Comparison of ENCODE assay signal across 8 cellular contexts in the genomic region with DNA sequence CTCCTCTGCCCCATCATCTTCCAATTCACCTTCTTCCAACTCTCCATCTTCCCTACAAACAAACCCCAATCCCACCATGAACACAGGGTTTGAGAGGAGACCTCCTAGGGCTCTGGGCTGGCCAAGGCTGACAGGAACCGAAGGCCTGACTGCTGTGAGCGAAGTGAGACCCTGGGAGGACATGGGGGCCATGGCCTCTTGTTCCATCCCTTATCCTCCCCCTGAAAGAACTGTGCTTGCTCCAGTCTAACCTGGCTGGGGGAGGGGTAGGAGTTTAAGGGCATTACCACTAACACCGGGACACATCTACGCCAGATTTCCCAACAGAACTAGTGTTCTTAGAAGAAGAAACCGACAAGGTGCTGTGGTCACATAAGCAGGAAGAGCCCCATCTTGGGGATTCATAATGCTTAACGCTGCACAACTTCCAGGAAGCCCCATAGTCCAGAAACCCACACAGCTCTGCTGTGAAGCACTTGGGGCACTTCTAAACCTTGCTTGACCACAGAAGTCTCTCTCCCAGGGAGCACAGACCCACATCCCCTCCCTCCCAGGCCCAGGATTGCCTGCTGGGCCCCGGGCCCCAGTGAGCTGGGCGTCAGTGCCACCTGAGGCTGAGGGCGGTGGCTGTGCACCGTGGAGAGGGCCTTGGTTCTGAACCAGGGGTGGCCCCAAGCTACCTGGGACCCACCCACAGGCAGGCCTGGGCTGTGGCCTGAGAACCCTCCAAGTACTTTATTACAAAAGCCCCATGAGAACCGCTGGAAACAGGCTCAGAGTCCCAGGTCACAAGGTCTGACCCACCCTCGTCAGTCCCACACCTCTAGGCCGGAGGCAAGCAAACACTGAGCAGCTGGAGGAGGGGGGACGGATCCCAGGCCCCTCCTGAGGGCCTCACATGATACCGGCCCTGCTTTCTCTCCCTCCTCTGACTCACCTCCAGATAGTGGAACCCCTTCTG. TPM values are rescaled to one million over a fixed set of nuclear protein-coding genes. Genes with fewer than 3 reads are reported as not detected.
A peak's percentile ranks its signal among the peaks of the same experiment; 100 is the strongest.
DNase-seq lines count a peak whose midpoint lies in the region; FAIRE-seq and TF ChIP-seq lines count a peak whose summit lies in the region.

No MANE protein-coding gene starts in this region.

- no peaks in the 10 kb centered on the region for H3K9me3 Mint-ChIP-seq in activated naive CD8-positive, alpha-beta T cell treated with anti-CD3 and anti-CD28 coated beads for 36 hours
- no peaks in the 10 kb centered on the region for H3K9me3 Mint-ChIP-seq in mesothelial cell of epicardium

- H3K4me3 Mint-ChIP-seq in activated naive CD8-positive, alpha-beta T cell treated with anti-CD3 and anti-CD28 coated beads for 36 hours, result peak overlapping the region; percentile 67
- H3K4me3 Mint-ChIP-seq in mesothelial cell of epicardium, result no peak overlapping the region

- peaks cover 47 to 72% of the 10 kb centered on the region in 2 donors for H3K4me1 ChIP-seq in thyroid gland

- TF ChIP-seq CTCF in mesothelial cell of epicardium (IDR thresholded peaks at IDR 0.05; ENCODE audit: unreplicated experiment) (no peak), thyroid gland (IDR thresholded peaks at IDR 0.05) (no peak)

- no peaks in the 10 kb centered on the region for H3K9me3 ChIP-seq in thyroid gland

- peak overlapping the region; percentile 92 to 95 (median 94) for H3K27ac ChIP-seq in thyroid gland

- FAIRE-seq in HTR-8/SVneo (lab: Jason Lieb, UNC), result no peak

- H3K27ac Mint-ChIP-seq in activated naive CD8-positive, alpha-beta T cell treated with anti-CD3 and anti-CD28 coated beads for 36 hours, result peak overlapping the region; percentile 88
- H3K27ac Mint-ChIP-seq in mesothelial cell of epicardium, result peak overlapping the region; percentile 85

- TF ChIP-seq POLR2A in thyroid gland (IDR thresholded peaks at IDR 0.05), result peak in 1 of 2 donors; percentile 10

- peaks cover 7 to 16% of the 10 kb centered on the region in 2 donors for H3K36me3 ChIP-seq in thyroid gland

- WGBS in thyroid gland, 2 donors, result 51 to 66% methylated on average over 9 to 15 of the region's 15 CpGs

- no peak overlapping the region for H3K4me3 ChIP-seq in thyroid gland (replicated peaks in 1 of 3)

- peak; percentile 61 for DNase-seq in activated CD4-positive, alpha-beta T cell treated with anti-CD3 and anti-CD28 coated beads for 48 hours
- DNase-seq in activated CD4-positive, alpha-beta T cell treated with anti-CD3 and anti-CD28 coated beads for 1 hour, result no peak
- DNase-seq in activated naive CD8-positive, alpha-beta T cell treated with anti-CD3 and anti-CD28 coated beads for 36 hours, result peak; percentile 46
- DNase-seq in mesothelial cell of epicardium (ENCODE audit: low spot score in 2 of 2, unreplicated experiment in 2 of 2) (no peak), thyroid gland (peak; percentile 62 to 72), DMS 273 (lab: John Stamatoyannopoulos, UW; ENCODE audit: unreplicated experiment) (no peak), HTR-8/SVneo (ENCODE audit: insufficient read length, low spot score) (no peak), cortex of kidney (lab: John Stamatoyannopoulos, UW) (no peak)

- peaks cover 48% of the 10 kb centered on the region for H3K4me1 Mint-ChIP-seq in activated naive CD8-positive, alpha-beta T cell treated with anti-CD3 and anti-CD28 coated beads for 36 hours
- H3K4me1 Mint-ChIP-seq in mesothelial cell of epicardium, result peaks cover 13% of the 10 kb centered on the region

- intact Hi-C loops in thyroid gland (cut with DNase I), result no loop called here

- H3K27me3 ChIP-seq in thyroid gland, result no peaks in the 10 kb centered on the region

- peaks cover 35% of the 10 kb centered on the region for H3K36me3 Mint-ChIP-seq in activated naive CD8-positive, alpha-beta T cell treated with anti-CD3 and anti-CD28 coated beads for 36 hours
- H3K36me3 Mint-ChIP-seq in mesothelial cell of epicardium, result peaks cover 28% of the 10 kb centered on the region

- H3K27me3 Mint-ChIP-seq in activated naive CD8-positive, alpha-beta T cell treated with anti-CD3 and anti-CD28 coated beads for 36 hours, result no peaks in the 10 kb centered on the region
- H3K27me3 Mint-ChIP-seq in mesothelial cell of epicardium (ENCODE audit: low read depth), result no peaks in the 10 kb centered on the region

RNA-seq across cellular contexts. Expression of a gene that starts 18.7 kb away (rescaled TPM):
- total RNA-seq in activated naive CD8-positive, alpha-beta T cell treated with anti-CD3 and anti-CD28 coated beads for 36 hours, result 100 to 1,000 TPM; 103 to 110 TPM
- total RNA-seq in mesothelial cell of epicardium (65.3 to 68.7 TPM (median 67.9 TPM) in 3 replicates), thyroid gland (10 to 100 TPM; 19.1 to 36.7 (median 31.3) TPM)

RNA-seq across cellular contexts. Expression of a gene that starts 35.8 kb away (rescaled TPM):
- 100 to 1,000 TPM; 141 to 149 TPM for total RNA-seq in activated naive CD8-positive, alpha-beta T cell treated with anti-CD3 and anti-CD28 coated beads for 36 hours
- 137 to 141 TPM (median 138 TPM) in 3 replicates for total RNA-seq in mesothelial cell of epicardium
- 100 to 1,000 TPM in 3 of 4 donors, 10 to 100 TPM in 1; 79.5 to 119 (median 103) TPM for total RNA-seq in thyroid gland

RNA-seq across cellular contexts. Expression of a gene that starts 46.4 kb away (rescaled TPM):
- 10 to 100 TPM; 48.9 to 49.2 TPM for total RNA-seq in activated naive CD8-positive, alpha-beta T cell treated with anti-CD3 and anti-CD28 coated beads for 36 hours
- total RNA-seq in mesothelial cell of epicardium, result 35.4 to 38.1 TPM (median 36.2 TPM) in 3 replicates
- total RNA-seq in thyroid gland, result 100 to 1,000 TPM in 1 of 4 donors, 10 to 100 TPM in 3; 45.1 to 100 (median 67.2) TPM

Comparison
In these comparisons a context has a peak if more than half of its experiments do, and no peak if none do; other contexts are left out.
1. DNase-seq: peak in activated CD4-positive, alpha-beta T cell treated with anti-CD3 and anti-CD28 coated beads for 48 hours (single experiment), activated naive CD8-positive, alpha-beta T cell treated with anti-CD3 and anti-CD28 coated beads for 36 hours (single experiment) and thyroid gland (2 of 2); none in activated CD4-positive, alpha-beta T cell treated with anti-CD3 and anti-CD28 coated beads for 1 hour (single experiment), mesothelial cell of epicardium (0 of 2), DMS 273 (single experiment), HTR-8/SVneo (single experiment) and cortex of kidney (single experiment).